Comparison of ENCODE assay signal across 8 cellular contexts in genomic region chr10:129057856-129058663, GRCh38.
DNase-seq lines count a peak whose midpoint lies in the region; ATAC-seq lines count a peak whose summit lies in the region.

No MANE protein-coding gene starts in this region.

- DNase-seq in NCI-H2171 treated with DMSO at 0.1 percent for 48 hours (lab: John Stamatoyannopoulos, UW) (peak; percentile 19), NCI-H2171 (lab: John Stamatoyannopoulos, UW) (no peak), NCI-H226 (no peak), NCI-H146 treated with DMSO at 0.1 percent for 48 hours (lab: John Stamatoyannopoulos, UW; ENCODE audit: unreplicated experiment) (no peak), cerebellar nuclear complex (lab: John Stamatoyannopoulos, UW) (no peak)
- DNase-seq in activated CD8-positive, alpha-beta memory T cell treated with anti-CD3 and anti-CD28 coated beads, Interleukin-2, amount 50 U/mL, for 48 hours: peak; percentile 65
- peak; percentile 15 for DNase-seq in stimulated activated CD8-positive, alpha-beta memory T cell treated with anti-CD3 and anti-CD28 coated beads, Interleukin-4, amount 100 ng/mL, for 24 hours (ENCODE audit: low read depth)

- ATAC-seq in HG03139 (IDR thresholded peaks at IDR 0.05; ENCODE audit: unreplicated experiment): peak; percentile 89

Comparison
In these comparisons a context has a peak if more than half of its experiments do, and no peak if none do; other contexts are left out.
1. DNase-seq: peak in NCI-H2171 treated with DMSO at 0.1 percent for 48 hours (single experiment), activated CD8-positive, alpha-beta memory T cell treated with anti-CD3 and anti-CD28 coated beads, Interleukin-2, amount 50 U/mL, for 48 hours (single experiment) and stimulated activated CD8-positive, alpha-beta memory T cell treated with anti-CD3 and anti-CD28 coated beads, Interleukin-4, amount 100 ng/mL, for 24 hours (single experiment); none in NCI-H2171 (single experiment), NCI-H226 (single experiment), NCI-H146 treated with DMSO at 0.1 percent for 48 hours (single experiment) and cerebellar nuclear complex (0 of 2).